Comparison of ENCODE assay signal across 10 cellular contexts in the genomic region with DNA sequence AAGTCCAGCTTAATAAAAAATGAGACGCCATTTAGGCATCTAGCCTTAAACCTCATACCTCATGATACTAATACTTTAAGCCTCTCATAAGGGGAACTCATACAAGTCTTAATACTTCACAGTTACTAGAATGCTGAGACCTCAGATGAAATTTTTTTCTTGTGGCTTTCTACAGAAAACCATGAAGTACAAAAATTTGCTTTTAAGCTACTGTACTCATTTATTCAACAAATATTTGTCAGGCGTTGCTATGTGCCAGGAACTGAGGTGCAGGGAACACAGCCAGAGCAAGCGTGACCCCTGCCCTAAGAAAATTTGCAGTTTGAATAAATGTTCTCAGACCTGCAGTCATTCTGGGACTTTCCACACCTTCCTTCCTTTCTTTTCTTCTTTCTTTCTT.
A peak's percentile ranks its signal among the peaks of the same experiment; 100 is the strongest.
DNase-seq lines count a peak whose midpoint lies in the region; ATAC-seq, FAIRE-seq and TF ChIP-seq lines count a peak whose summit lies in the region.
"Had no signal": no experiment of that assay in that cellular context is flagged by ENCODE, and none has a peak within 500 bp of the region (broad histone marks: within the 10 kb centered on the region; RNA-seq: fewer than 3 reads in every experiment).

No MANE protein-coding gene starts in this region.

- H3K36me3 ChIP-seq in GM23338 (ENCODE audit: insufficient read depth) (no peaks in the 10 kb centered on the region), SJCRH30 (no peaks in the 10 kb centered on the region), trophoblast cell (ENCODE audit: control insufficient read depth in 1 of 2, insufficient read depth in 2 of 2, low read length in 2 of 2) (no peaks in the 10 kb centered on the region)
- no peaks in the 10 kb centered on the region for H3K36me3 ChIP-seq in naive thymus-derived CD4-positive, alpha-beta T cell (ENCODE audit: control insufficient read depth in 2 of 3, insufficient read depth in 3 of 3, low read length in 3 of 3)

- no peaks in the 10 kb centered on the region; the same call in 1 of the 2 replicates for H3K9me2 ChIP-seq in GM23338 (ENCODE audit: insufficient read depth)

- peak; percentile 51 for FAIRE-seq in GM12891 (lab: Jason Lieb, UNC)

- H3K27ac ChIP-seq in GM23338 (ENCODE audit: low read depth) = no peak overlapping the region
- peak overlapping the region; percentile 92 for H3K27ac ChIP-seq in SJCRH30
- H3K27ac ChIP-seq in naive thymus-derived CD4-positive, alpha-beta T cell (ENCODE audit: low read depth, low read length) = peak overlapping the region; percentile 52
- no peak overlapping the region for H3K27ac ChIP-seq in trophoblast cell (ENCODE audit: low read depth, low read length)
- H3K27ac ChIP-seq: parathyroid adenoma had no signal

- no CpG with 5 or more reads among the region's 3 CpGs for WGBS in trophoblast cell (ENCODE audit: extremely low coverage, insufficient coverage, insufficient read length)

- H2BK12ac ChIP-seq in trophoblast cell (ENCODE audit: low read length) = no peak overlapping the region

- no peaks in the 10 kb centered on the region for H3K79me2 ChIP-seq in GM23338 (replicated peaks; ENCODE audit: insufficient read depth)
- H3K79me2 ChIP-seq in trophoblast cell (ENCODE audit: control insufficient read depth, insufficient read depth, low read length, poor library complexity) = no peaks in the 10 kb centered on the region
- H3K79me2 ChIP-seq: parathyroid adenoma had no signal

- no peak overlapping the region for H4K91ac ChIP-seq in trophoblast cell (ENCODE audit: low read depth, low read length)

- no peak overlapping the region for H3K9ac ChIP-seq in trophoblast cell (ENCODE audit: low read length)
- H3K9ac ChIP-seq: parathyroid adenoma had no signal

- H3K14ac ChIP-seq in trophoblast cell (ENCODE audit: low read length) = no peak overlapping the region

- H3K36me3 Mint-ChIP-seq in GM23338 (ENCODE audit: low read depth) = no peaks in the 10 kb centered on the region
- H3K36me3 Mint-ChIP-seq in naive thymus-derived CD4-positive, alpha-beta T cell = peaks cover 0 to 11% (median 0%) of the 10 kb centered on the region in 5 donors

- DNase-seq in GM12891 (ENCODE audit: insufficient read length, low spot score) (no peak), GM23338 (ENCODE audit: low spot score) (no peak), SJCRH30 (peak in 1 of 2 experiments; percentile 27), GOT3 (lab: John Stamatoyannopoulos, UW) (no peak), trophoblast cell (no peak), HK-2 (ENCODE audit: unreplicated experiment) (no peak), Kasumi-1 (lab: John Stamatoyannopoulos, UW) (no peak)
- DNase-seq in naive thymus-derived CD4-positive, alpha-beta T cell = peak in 3 of 9 donors; percentile 4 to 21 (median 20)
- DNase-seq: activated gamma-delta T cell had no signal

- H3K4ac ChIP-seq in trophoblast cell (ENCODE audit: low read depth, low read length) = no peak overlapping the region

- H4K12ac ChIP-seq in trophoblast cell (ENCODE audit: low read depth, low read length) = no peak overlapping the region

- H3K9me3 ChIP-seq in SJCRH30 (replicated peaks) = no peaks in the 10 kb centered on the region; the same call in 1 of the 2 replicates
- H3K9me3 ChIP-seq in naive thymus-derived CD4-positive, alpha-beta T cell (ENCODE audit: control insufficient read depth in 2 of 3, low read length in 3 of 3) = no peaks in the 10 kb centered on the region
- no peaks in the 10 kb centered on the region for H3K9me3 ChIP-seq in trophoblast cell (ENCODE audit: insufficient read depth, low read depth, low read length)

- no peak overlapping the region for H3K27ac Mint-ChIP-seq in GM23338
- peak overlapping the region; percentile 71 to 93 (median 81) for H3K27ac Mint-ChIP-seq in naive thymus-derived CD4-positive, alpha-beta T cell

- no peaks in the 10 kb centered on the region for H3K4me1 Mint-ChIP-seq in GM23338
- H3K4me1 Mint-ChIP-seq in naive thymus-derived CD4-positive, alpha-beta T cell = peaks cover 5 to 36% (median 24%) of the 10 kb centered on the region in 7 donors

- CTCF ChIA-PET in naive thymus-derived CD4-positive, alpha-beta T cell (lab: Charles Lee) = no interaction called here

- H3K27me3 Mint-ChIP-seq in GM23338 (ENCODE audit: insufficient read depth, low read depth, poor library complexity) = no peaks in the 10 kb centered on the region
- no peaks in the 10 kb centered on the region for H3K27me3 Mint-ChIP-seq in naive thymus-derived CD4-positive, alpha-beta T cell

- no peak overlapping the region for H4K8ac ChIP-seq in trophoblast cell (ENCODE audit: low read depth, low read length)

- H3K23ac ChIP-seq in trophoblast cell (ENCODE audit: low read length) = no peak overlapping the region

- POLR2A ChIA-PET in naive thymus-derived CD4-positive, alpha-beta T cell (lab: Charles Lee) = no interaction called here

- no peak for TF ChIP-seq POLR2A in GM12891 (IDR thresholded peaks at IDR 0.05; ENCODE audit: low read depth, low read length)

- no peak overlapping the region for H3K18ac ChIP-seq in trophoblast cell (ENCODE audit: low read length)

- H3K4me3 Mint-ChIP-seq in GM23338 = no peak overlapping the region
- peak overlapping the region in 9 of 10 donors; percentile 49 to 89 (median 71) for H3K4me3 Mint-ChIP-seq in naive thymus-derived CD4-positive, alpha-beta T cell

- intact Hi-C loops in naive thymus-derived CD4-positive, alpha-beta T cell (cut with micrococcal nuclease) = loop anchor here (1.0 to 5.0 kb wide), 8 partner anchors 31 to 281 kb away; partner anchors contain the start of gene MRPL39 (in 1 of the 2)

- H3K79me1 ChIP-seq in trophoblast cell (ENCODE audit: low read length) = no peaks in the 10 kb centered on the region

- H3K4me1 ChIP-seq in GM23338 (ENCODE audit: insufficient read depth) = no peaks in the 10 kb centered on the region
- H3K4me1 ChIP-seq in SJCRH30 = peaks cover 34% of the 10 kb centered on the region
- peaks cover 0 to 5% of the 10 kb centered on the region in 2 donors for H3K4me1 ChIP-seq in naive thymus-derived CD4-positive, alpha-beta T cell (ENCODE audit: control insufficient read depth in 2 of 2, insufficient read depth in 2 of 2, low read length in 2 of 2)
- no peaks in the 10 kb centered on the region for H3K4me1 ChIP-seq in trophoblast cell (ENCODE audit: control insufficient read depth in 1 of 2, insufficient read depth in 2 of 2, low read length in 2 of 2)
- H3K4me1 ChIP-seq: parathyroid adenoma had no signal

- H3F3A ChIP-seq in GM23338 (replicated peaks; ENCODE audit: low read depth) = no peaks in the 10 kb centered on the region

- H4K20me1 ChIP-seq in GM23338 (replicated peaks; ENCODE audit: insufficient read depth) = no peaks in the 10 kb centered on the region

- H2AFZ ChIP-seq in GM23338 (peak overlapping the region; percentile 24; the same call in 1 of the 2 replicates), trophoblast cell (ENCODE audit: insufficient read depth, low read length, poor library complexity) (no peak overlapping the region)
- H2AFZ ChIP-seq: parathyroid adenoma had no signal

- H2AK5ac ChIP-seq in trophoblast cell (ENCODE audit: low read length) = no peak overlapping the region

- no peak overlapping the region for H2BK120ac ChIP-seq in trophoblast cell (ENCODE audit: insufficient read depth, low read length, poor library complexity)

- H3K4me3 ChIP-seq in GM23338 (no peak overlapping the region), SJCRH30 (no peak overlapping the region), trophoblast cell (ENCODE audit: low read depth, low read length) (no peak overlapping the region)
- peak overlapping the region; percentile 38 for H3K4me3 ChIP-seq in naive thymus-derived CD4-positive, alpha-beta T cell (ENCODE audit: low read length)

- H2BK5ac ChIP-seq in trophoblast cell (ENCODE audit: low read depth, low read length, poor library complexity) = no peak overlapping the region

- H3K27me3 ChIP-seq in GM23338 (ENCODE audit: insufficient read depth) (no peaks in the 10 kb centered on the region), SJCRH30 (no peaks in the 10 kb centered on the region), trophoblast cell (ENCODE audit: insufficient read depth, low read length) (no peaks in the 10 kb centered on the region)
- H3K27me3 ChIP-seq in naive thymus-derived CD4-positive, alpha-beta T cell (ENCODE audit: control insufficient read depth in 2 of 2, insufficient read depth in 2 of 2, low read length in 2 of 2) = no peaks in the 10 kb centered on the region

- H3K9me3 Mint-ChIP-seq in GM23338 = no peaks in the 10 kb centered on the region
- H3K9me3 Mint-ChIP-seq in naive thymus-derived CD4-positive, alpha-beta T cell = peaks cover 0 to 10% (median 0%) of the 10 kb centered on the region in 11 donors

- H3K4me2 ChIP-seq in GM23338 (no peak overlapping the region), trophoblast cell (ENCODE audit: low read length) (no peak overlapping the region)

- TF ChIP-seq CTCF in GM23338 (conservative IDR thresholded peaks at IDR 0.05; ENCODE audit: low read depth in 2 of 2) = no peak

- no peak for ATAC-seq in GM23338
- ATAC-seq in naive thymus-derived CD4-positive, alpha-beta T cell = peak; percentile 49

TF ChIP-seq in GM12891, 5 proteins besides CTCF, POLR2A, EP300 and RAD21:
- TF ChIP-seq PAX5 (IDR thresholded peaks at IDR 0.05; ENCODE audit: insufficient read depth, low read length, severe bottlenecking) = no peak
- TF ChIP-seq POLR2AphosphoS5 (IDR thresholded peaks at IDR 0.05; ENCODE audit: low read depth, low read length) = no peak
- no peak for TF ChIP-seq SPI1 (IDR thresholded peaks at IDR 0.05; ENCODE audit: low read depth, low read length)
- no peak for TF ChIP-seq TAF1 (IDR thresholded peaks at IDR 0.05; ENCODE audit: low read depth, low read length)
- TF ChIP-seq POU2F2 (IDR thresholded peaks at IDR 0.05; ENCODE audit: low read depth, low read length) = peak; percentile 18; the same call in 1 of the 2 replicates

TF ChIP-seq in GM23338, 12 proteins besides CTCF, POLR2A, EP300 and RAD21 (continues in another document):
- TF ChIP-seq NANOG (IDR thresholded peaks at IDR 0.05; ENCODE audit: borderline replicate concordance) (no peak), JUNB (IDR thresholded peaks at IDR 0.05; ENCODE audit: unreplicated experiment) (no peak)

Comparison
In these comparisons a context has a peak if more than half of its experiments do, and no peak if none do; other contexts are left out.
1. H3K27ac ChIP-seq: peak in SJCRH30 (single experiment) and naive thymus-derived CD4-positive, alpha-beta T cell (single experiment); none in GM23338 (single experiment) and trophoblast cell (single experiment).